Comparison of ENCODE assay signal across 30 cellular contexts in genomic region chr1:183678819-183679218, GRCh38. TPM values are rescaled to one million over a fixed set of nuclear protein-coding genes. Genes with fewer than 3 reads are reported as not detected.
"Had no signal": no experiment of that assay in that cellular context is flagged by ENCODE, and none has a peak within 500 bp of the region (broad histone marks: within the 10 kb centered on the region; RNA-seq: fewer than 3 reads in every experiment).

No MANE protein-coding gene starts in this region.

- H3K27me3 ChIP-seq: stomach, suprapubic skin, testis, thyroid gland, tibial artery, tibial nerve, transverse colon, upper lobe of left lung, upper lobe of right lung, uterus, vagina had no signal

- H3K36me3 ChIP-seq: stomach, suprapubic skin, thoracic aorta, thyroid gland, tibial artery, tibial nerve, transverse colon, upper lobe of left lung, upper lobe of right lung, uterus, vagina had no signal

- DNase-seq: stimulated activated CD4-positive, alpha-beta T cell treated with anti-CD3 and anti-CD28 coated beads, Interleukin-2, amount 100 ng/mL, for 48 hours; stimulated activated CD4-positive, alpha-beta T cell treated with anti-CD3 and anti-CD28 coated beads, Interleukin-4, amount 100 ng/mL, for 1 hour; stimulated activated CD4-positive, alpha-beta T cell treated with anti-CD3 and anti-CD28 coated beads, Interleukin-4, amount 100 ng/mL, for 24 hours; stimulated activated CD4-positive, alpha-beta T cell treated with anti-CD3 and anti-CD28 coated beads, Interleukin-4, amount 100 ng/mL, for 4 hours; stimulated activated CD8-positive, alpha-beta memory T cell treated with anti-CD3 and anti-CD28 coated beads, Interleukin-4, amount 100 ng/mL, for 48 hours; stimulated activated naive B cell treated with anti-CD40 and anti-IgM and Interleukin-4, amounts not matched to agents 10 μg/mL and 1 μg/mL and 100 μg/mL, for 72 hours; stimulated activated naive CD4-positive, alpha-beta T cell; stimulated activated naive CD4-positive, alpha-beta T cell treated with Interleukin-2 at 50 U/mL for 16 hours; stimulated activated naive CD8-positive, alpha-beta T cell treated with anti-CD3 and anti-CD28 coated beads, Interleukin-15, amount 100 ng/mL, for 72 hours; stimulated activated naive CD8-positive, alpha-beta T cell treated with anti-CD3 and anti-CD28 coated beads, Interleukin-15, Interleukin-2, amounts not matched to agents 100 U/mL and 50 U/mL, for 24 hours; stomach; substantia nigra; testis; thyroid gland; tibial artery; transverse colon; trophoblast cell; upper lobe of left lung; upper lobe of right lung; uterus had no signal

- ATAC-seq: stimulated activated effector memory CD8-positive, alpha-beta T cell treated with anti-CD3 and anti-CD28 coated beads, Interleukin-12 subunit alpha, Interleukin-12 subunit beta, amount 100 ng/mL, for 72 hours; stimulated activated memory B cell treated with anti-CD40 and anti-IgM and Interleukin-4, amounts not matched to agents 10 μg/mL and 1 μg/mL and 100 μg/mL, for 72 hours; stimulated activated naive B cell treated with anti-CD40 and anti-IgM and Interleukin-4, amounts not matched to agents 10 μg/mL and 1 μg/mL and 100 μg/mL, for 72 hours; stimulated activated naive CD8-positive, alpha-beta T cell treated with anti-CD3 and anti-CD28 coated beads, Interleukin-15, amount 100 ng/mL, for 72 hours; stimulated activated naive CD8-positive, alpha-beta T cell treated with anti-CD3 and anti-CD28 coated beads, Interleukin-15, Interleukin-2, amounts not matched to agents 100 U/mL and 50 U/mL, for 24 hours; upper lobe of right lung had no signal

- H3K4me3 ChIP-seq: stomach, suprapubic skin, testis, thoracic aorta, thyroid gland, tibial artery, tibial nerve, transverse colon, upper lobe of left lung, upper lobe of right lung, uterus, vagina had no signal

- H3K9me3 ChIP-seq: stomach, suprapubic skin, testis, thoracic aorta, thyroid gland, tibial artery, tibial nerve, transverse colon, upper lobe of left lung, upper lobe of right lung, uterus, vagina had no signal

- H3K4me1 ChIP-seq: stomach, suprapubic skin, testis, thyroid gland, tibial artery, transverse colon, upper lobe of left lung, upper lobe of right lung, uterus had no signal

- H3K27ac ChIP-seq: stomach, suprapubic skin, testis, thoracic aorta, thyroid gland, tibial artery, tibial nerve, transverse colon, upper lobe of left lung, upper lobe of right lung, uterus, vagina had no signal

RNA-seq across cellular contexts. Expression of gene APOBEC4, which starts 25.7 kb away (rescaled TPM):
- total RNA-seq: stomach, subcutaneous adipose tissue, suprapubic skin, temporal lobe, thoracic aorta, thyroid gland, tibial nerve, upper lobe of right lung, ureter, urinary bladder, vagina had no signal
- polyA plus RNA-seq: stomach, urinary bladder had no signal
